9 cellular contexts compared by ENCODE assay signal in genomic region chr3:193049901-193050300, GRCh38.
"Had no signal": no experiment of that assay in that cellular context is flagged by ENCODE, and none has a peak within 500 bp of the region (broad histone marks: within the 10 kb centered on the region; RNA-seq: fewer than 3 reads in every experiment).

No MANE protein-coding gene starts in this region.

- H3K27ac ChIP-seq: GM23248 had no signal

- H3K9me3 Mint-ChIP-seq: GM23338, H9, HFFc6 had no signal

- H3K9me3 ChIP-seq: HAP-1 had no signal

- H3K4me3 Mint-ChIP-seq: GM23338, H9, HFFc6 had no signal

- H3K36me3 ChIP-seq: HAP-1 had no signal

- H3K27ac Mint-ChIP-seq: GM23338, H9, HFFc6 had no signal

- DNase-seq: GM23248, GOT3, H7, H9, HCEC 1CT, HFFc6 had no signal

- ATAC-seq: GM23338, HCT116 had no signal

- H3K4me3 ChIP-seq: GM23248, GM23338, HAP-1 had no signal
